In the genomic region with DNA sequence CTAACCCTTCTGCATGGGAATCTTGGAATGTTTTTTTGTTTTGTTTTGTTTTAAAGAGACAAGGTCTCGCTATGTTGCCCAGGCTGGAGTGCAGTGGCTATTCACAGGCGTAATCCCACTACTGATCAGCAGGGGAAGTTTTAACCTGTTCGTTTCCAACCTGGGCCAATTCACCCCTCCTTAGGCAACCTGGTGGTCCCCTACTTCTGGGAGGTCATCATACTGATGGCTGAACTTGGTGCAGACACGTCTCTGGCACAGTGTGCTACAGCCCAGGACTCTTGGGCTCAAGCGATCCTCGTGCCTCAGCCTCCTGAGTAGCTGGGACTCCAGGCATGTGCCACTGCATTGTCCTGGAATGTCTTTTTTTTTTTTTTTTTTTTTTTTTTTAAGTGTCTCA, we compare ENCODE assay signal across 20 cellular contexts. TPM values are rescaled to one million over a fixed set of nuclear protein-coding genes. Genes with fewer than 3 reads are reported as not detected.
DNase-seq lines count a peak whose midpoint lies in the region; ATAC-seq and TF ChIP-seq lines count a peak whose summit lies in the region.
"Had no signal": no experiment of that assay in that cellular context is flagged by ENCODE, and none has a peak within 500 bp of the region (broad histone marks: within the 10 kb centered on the region; RNA-seq: fewer than 3 reads in every experiment).

No MANE protein-coding gene starts in this region.

- H3K4me1 ChIP-seq in breast epithelium (no peaks in the 10 kb centered on the region), Panc1 (ENCODE audit: control insufficient read depth, insufficient read depth, low read length) (no peaks in the 10 kb centered on the region)

- no peak for TF ChIP-seq POLR2A in breast epithelium (IDR thresholded peaks at IDR 0.05)

- H3K9me3 ChIP-seq in breast epithelium: no peaks in the 10 kb centered on the region
- no peaks in the 10 kb centered on the region for H3K9me3 ChIP-seq in Panc1 (ENCODE audit: control insufficient read depth, insufficient read depth, low read depth, low read length)
- H3K9me3 ChIP-seq: MG63 had no signal

- no peak; the same call in 1 of the 2 replicates for ATAC-seq in Panc1
- ATAC-seq: activated CD4-positive, CD25-positive, alpha-beta regulatory T cell treated with anti-CD3 and anti-CD28 coated beads, Interleukin-2, amount 50 U/mL, for 24 hours; T-helper 17 cell had no signal

- no peaks in the 10 kb centered on the region for H3K9me3 Mint-ChIP-seq in MCF 10A (ENCODE audit: unreplicated experiment)
- no peaks in the 10 kb centered on the region for H3K9me3 Mint-ChIP-seq in activated naive CD4-positive, alpha-beta T cell treated with anti-CD3 and anti-CD28 coated beads, Interleukin-2, amount 10 ng/mL, durations not matched to agents 7 days and 5 days
- H3K9me3 Mint-ChIP-seq: CD4-positive, alpha-beta memory T cell had no signal

- TF ChIP-seq CTCF in MCF 10A (IDR thresholded peaks at IDR 0.05; ENCODE audit: unreplicated experiment) (peak; percentile 15), breast epithelium (IDR thresholded peaks at IDR 0.05) (no peak), Panc1 (IDR thresholded peaks at IDR 0.05) (peak; percentile 14; the same call in 1 of the 2 replicates), fibroblast of pulmonary artery (IDR thresholded peaks at IDR 0.05; ENCODE audit: low read length, missing control alignments) (peak; percentile 14)

- no peak overlapping the region for H3K27ac Mint-ChIP-seq in MCF 10A (ENCODE audit: low read depth, unreplicated experiment)
- no peak overlapping the region for H3K27ac Mint-ChIP-seq in activated naive CD4-positive, alpha-beta T cell treated with anti-CD3 and anti-CD28 coated beads, Interleukin-2, amount 10 ng/mL, durations not matched to agents 7 days and 5 days
- H3K27ac Mint-ChIP-seq: CD4-positive, alpha-beta memory T cell; T-helper 17 cell had no signal

- intact Hi-C loops in MCF 10A (cut with micrococcal nuclease) (no loop called here), breast epithelium (cut with DNase I; ENCODE audit: low total_unique reads) (no loop called here), Panc1 (cut with micrococcal nuclease; ENCODE audit: unreplicated experiment) (loop anchor here (10.0 kb wide), 1 partner anchor 83 kb away; no protein-coding TSS in a partner anchor)

- H3K4me1 Mint-ChIP-seq in MCF 10A (ENCODE audit: insufficient read depth, unreplicated experiment): no peaks in the 10 kb centered on the region
- peaks cover 10% of the 10 kb centered on the region for H3K4me1 Mint-ChIP-seq in activated naive CD4-positive, alpha-beta T cell treated with anti-CD3 and anti-CD28 coated beads, Interleukin-2, amount 10 ng/mL, durations not matched to agents 7 days and 5 days

- H3K4me3 ChIP-seq in breast epithelium (no peak overlapping the region), Panc1 (ENCODE audit: low read depth in 2 of 2, low read length in 2 of 2) (no peak overlapping the region), fibroblast of pulmonary artery (replicated peaks; ENCODE audit: low read depth, low read length) (no peak overlapping the region)
- H3K4me3 ChIP-seq: MG63 had no signal

- no peak for DNase-seq in MCF 10A (ENCODE audit: unreplicated experiment)
- no peak for DNase-seq in breast epithelium (ENCODE audit: low spot score in 2 of 2)
- DNase-seq in Panc1 (ENCODE audit: low read depth, low spot score): no peak
- DNase-seq in fibroblast of pulmonary artery (ENCODE audit: low read depth): no peak
- no peak for DNase-seq in activated naive CD4-positive, alpha-beta T cell treated with anti-CD3 and anti-CD28 coated beads, Interleukin-2, amount 10 ng/mL, durations not matched to agents 7 days and 5 days
- no peak for DNase-seq in T1000 (lab: John Stamatoyannopoulos, UW)
- no peak for DNase-seq in NCI-H2196 (lab: John Stamatoyannopoulos, UW; ENCODE audit: unreplicated experiment)
- DNase-seq in putamen (ENCODE audit: low spot score): no peak
- DNase-seq: amniotic stem cell; CD4-positive, alpha-beta memory T cell; DMS79 treated with DMSO at 0.1 percent for 48 hours; MG63; NCI-H1694 treated with DMSO at 0.1 percent for 48 hours; NCI-H446; SHP77; T-helper 17 cell had no signal

- H3K36me3 Mint-ChIP-seq in MCF 10A (ENCODE audit: insufficient read depth, unreplicated experiment): peaks cover 62% of the 10 kb centered on the region
- peaks cover 43% of the 10 kb centered on the region for H3K36me3 Mint-ChIP-seq in activated naive CD4-positive, alpha-beta T cell treated with anti-CD3 and anti-CD28 coated beads, Interleukin-2, amount 10 ng/mL, durations not matched to agents 7 days and 5 days

- H3K36me3 ChIP-seq in breast epithelium: no peaks in the 10 kb centered on the region
- peaks cover 5% of the 10 kb centered on the region for H3K36me3 ChIP-seq in Panc1 (ENCODE audit: control insufficient read depth, insufficient read depth, low read length)
- H3K36me3 ChIP-seq: MG63 had no signal

- no peaks in the 10 kb centered on the region for H3K27me3 Mint-ChIP-seq in MCF 10A (ENCODE audit: insufficient read depth, unreplicated experiment)
- no peaks in the 10 kb centered on the region for H3K27me3 Mint-ChIP-seq in activated naive CD4-positive, alpha-beta T cell treated with anti-CD3 and anti-CD28 coated beads, Interleukin-2, amount 10 ng/mL, durations not matched to agents 7 days and 5 days
- H3K27me3 Mint-ChIP-seq: CD4-positive, alpha-beta memory T cell; T-helper 17 cell had no signal

- POLR2A ChIA-PET in MCF 10A (lab: Yijun Ruan, JAX) (no interaction called here), Panc1 (lab: Charles Lee) (no interaction called here)

- H3K27me3 ChIP-seq in breast epithelium (no peaks in the 10 kb centered on the region), Panc1 (ENCODE audit: control insufficient read depth, insufficient read depth, low read length) (no peaks in the 10 kb centered on the region)
- H3K27me3 ChIP-seq: MG63 had no signal

- no peak overlapping the region for H3K4me3 Mint-ChIP-seq in MCF 10A (ENCODE audit: unreplicated experiment)
- H3K4me3 Mint-ChIP-seq in activated naive CD4-positive, alpha-beta T cell treated with anti-CD3 and anti-CD28 coated beads, Interleukin-2, amount 10 ng/mL, durations not matched to agents 7 days and 5 days: no peak overlapping the region
- H3K4me3 Mint-ChIP-seq: CD4-positive, alpha-beta memory T cell; T-helper 17 cell had no signal

- in situ Hi-C loops in Panc1 (cut with HindIII; ENCODE audit: low pct_unique_long_range_greater_than_20kb, low sequenced_read_pairs): no loop called here

- H3K27ac ChIP-seq in breast epithelium (no peak overlapping the region), Panc1 (ENCODE audit: low read length) (no peak overlapping the region)

- CTCF ChIA-PET in MCF 10A (lab: Yijun Ruan, JAX): interaction anchor here (0.6 to 9.3 kb wide), 4 partner anchors 9 to 226 kb away, joined by 3 to 74 read pairs (median 4); partner anchors contain the start of genes AHSA1 and VIPAS39
- CTCF ChIA-PET in Panc1 (lab: Charles Lee): interaction anchor here (0.6 kb wide), 1 partner anchor 71 kb away, joined by 4 read pairs; no protein-coding TSS in a partner anchor
- CTCF ChIA-PET in activated naive CD4-positive, alpha-beta T cell treated with anti-CD3 and anti-CD28 coated beads, Interleukin-2, amount 10 ng/mL, durations not matched to agents 7 days and 5 days (lab: Charles Lee): no interaction called here

- BruUV-seq in MCF 10A (replicated peaks; lab: Mats Ljungman, UMichigan) (no TSS peak), Panc1 (replicated peaks; lab: Mats Ljungman, UMichigan) (no TSS peak)

RNA-seq across cellular contexts. Expression of gene ISM2, which starts 48.9 kb away (rescaled TPM):
- total RNA-seq in MCF 10A (2022) (not detected in 2 replicates), breast epithelium (under 1 TPM in 2 of 3 donors, not detected in 1; 0.32 to 0.59 TPM), Panc1 (2021; ENCODE audit: unreplicated experiment) (2.6 TPM)
- 3.4 TPM for polyA plus RNA-seq in Panc1 (2012; ENCODE audit: insufficient read length)
- total RNA-seq: activated CD8-positive, alpha-beta memory T cell treated with anti-CD3 and anti-CD28 coated beads for 36 hours; CD4-positive, alpha-beta memory T cell; liver; myocyte; T-helper 17 cell had no signal
- polyA plus RNA-seq: CD4-positive, alpha-beta memory T cell; liver had no signal

Comparison
In these comparisons a context has a peak if more than half of its experiments do, and no peak if none do; other contexts are left out.
1. CTCF ChIP-seq: peak in MCF 10A (single experiment), Panc1 (single experiment) and fibroblast of pulmonary artery (single experiment); none in breast epithelium (0 of 3).